Comparison of ENCODE assay signal across 1 cellular context in genomic region chr19:57665261-57665806, GRCh38.
TF ChIP-seq lines count a peak whose summit lies in the region.

No MANE protein-coding gene starts in this region.

TF ChIP-seq in HepG2, 621 proteins besides CTCF, POLR2A, EP300 and RAD21:
- TF ChIP-seq ZBTB7B (CRISPR knock-in tag; IDR thresholded peaks at IDR 0.05): 0 out of 2 replicates have a peak, but pooled peaks have one; percentile 2
- no peak for TF ChIP-seq ZNF772 (CRISPR knock-in tag; IDR thresholded peaks at IDR 0.05)
- TF ChIP-seq BHLHE40 (IDR thresholded peaks at IDR 0.05; ENCODE audit: low read length): no peak
